ENCODE assay signal across 14 cellular contexts in the genomic region with DNA sequence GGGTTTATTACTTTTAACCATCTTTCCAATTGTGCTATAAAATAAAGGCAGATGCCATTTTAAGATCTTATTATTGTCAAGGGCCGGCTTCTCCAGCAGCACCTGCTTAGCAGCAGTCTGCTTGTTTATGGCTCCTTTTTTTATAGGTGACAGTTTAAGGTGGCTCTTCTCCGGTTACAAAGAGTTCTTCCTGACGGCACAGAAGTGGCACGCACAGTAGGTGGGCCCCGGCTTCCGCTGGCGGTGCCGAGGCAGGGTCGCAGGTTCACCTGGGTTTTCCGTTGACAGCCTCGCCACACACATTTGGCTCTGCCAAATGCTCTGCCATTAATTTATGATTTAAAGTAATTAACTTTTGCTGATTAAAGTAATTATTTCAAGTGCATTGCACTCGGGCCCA.
"Had no signal": no experiment of that assay in that cellular context is flagged by ENCODE, and none has a peak within 500 bp of the region (broad histone marks: within the 10 kb centered on the region; RNA-seq: fewer than 3 reads in every experiment).

No MANE protein-coding gene starts in this region.

- H3K9me3 ChIP-seq: body of pancreas had no signal

- ATAC-seq: activated CD8-positive, alpha-beta T cell treated with anti-CD3 and anti-CD28 coated beads, Interleukin-2, amount 10 ng/mL, durations not matched to agents 7 days and 5 days; body of pancreas; left ventricle myocardium superior; stimulated activated naive CD8-positive, alpha-beta T cell treated with anti-CD3 and anti-CD28 coated beads, Interleukin-15, Interleukin-2, amounts not matched to agents 100 U/mL and 50 U/mL, for 24 hours had no signal

- H3K4me3 ChIP-seq: body of pancreas had no signal

- DNase-seq: activated CD4-positive, alpha-beta T cell treated with anti-CD3 and anti-CD28 coated beads for 48 hours; activated CD8-positive, alpha-beta memory T cell treated with anti-CD3 and anti-CD28 coated beads, Interleukin-2, amount 50 U/mL, for 48 hours; activated CD8-positive, alpha-beta T cell treated with anti-CD3 and anti-CD28 coated beads, Interleukin-2, amount 10 ng/mL, durations not matched to agents 7 days and 5 days; activated naive CD4-positive, alpha-beta T cell treated with anti-CD3 and anti-CD28 coated beads for 36 hours; body of pancreas; central memory CD4-positive, alpha-beta T cell; cortex of kidney; effector CD8-positive, alpha-beta T cell; left ventricle myocardium superior; mesendoderm; stimulated activated CD4-positive, alpha-beta T cell treated with anti-CD3 and anti-CD28 coated beads, Interleukin-2, amount 100 ng/mL, for 48 hours; stimulated activated naive CD8-positive, alpha-beta T cell treated with anti-CD3 and anti-CD28 coated beads, Interleukin-15, Interleukin-2, amounts not matched to agents 100 U/mL and 50 U/mL, for 24 hours; T1000 had no signal

- H3K27ac ChIP-seq: body of pancreas had no signal

- H3K4me1 ChIP-seq: body of pancreas had no signal

- H3K27ac Mint-ChIP-seq: activated CD8-positive, alpha-beta T cell treated with anti-CD3 and anti-CD28 coated beads, Interleukin-2, amount 10 ng/mL, durations not matched to agents 7 days and 5 days; activated naive CD4-positive, alpha-beta T cell treated with anti-CD3 and anti-CD28 coated beads for 36 hours; activated T-helper 1 cell treated with anti-CD3 and anti-CD28 coated beads, Interleukin-12 subunit alpha, Interleukin-12 subunit beta, Interleukin-2, Interleukin-4 antibody, amounts not matched to agents 30 ng/mL and 10 ng/mL and 1 ng/mL, durations not matched to agents 14 hours and 24 hours and 36 hours had no signal

- H3K4me3 Mint-ChIP-seq: activated CD8-positive, alpha-beta T cell treated with anti-CD3 and anti-CD28 coated beads, Interleukin-2, amount 10 ng/mL, durations not matched to agents 7 days and 5 days; activated naive CD4-positive, alpha-beta T cell treated with anti-CD3 and anti-CD28 coated beads for 36 hours; activated T-helper 1 cell treated with anti-CD3 and anti-CD28 coated beads, Interleukin-12 subunit alpha, Interleukin-12 subunit beta, Interleukin-2, Interleukin-4 antibody, amounts not matched to agents 30 ng/mL and 10 ng/mL and 1 ng/mL, durations not matched to agents 14 hours and 24 hours and 36 hours had no signal

- H3K9me3 Mint-ChIP-seq: activated naive CD4-positive, alpha-beta T cell treated with anti-CD3 and anti-CD28 coated beads for 36 hours; activated T-helper 1 cell treated with anti-CD3 and anti-CD28 coated beads, Interleukin-12 subunit alpha, Interleukin-12 subunit beta, Interleukin-2, Interleukin-4 antibody, amounts not matched to agents 30 ng/mL and 10 ng/mL and 1 ng/mL, durations not matched to agents 14 hours and 24 hours and 36 hours had no signal
